Comparison of ENCODE assay signal across 9 cellular contexts in genomic region chrX:139126493-139126892, GRCh38.
DNase-seq lines count a peak whose midpoint lies in the region; ATAC-seq, FAIRE-seq and TF ChIP-seq lines count a peak whose summit lies in the region.
"Had no signal": no experiment of that assay in that cellular context is flagged by ENCODE, and none has a peak within 500 bp of the region (broad histone marks: within the 10 kb centered on the region; RNA-seq: fewer than 3 reads in every experiment).

No MANE protein-coding gene starts in this region.

- peak; percentile 8 for DNase-seq in GM10266 (ENCODE audit: extremely low spot score)
- DNase-seq in Kasumi-1 (lab: John Stamatoyannopoulos, UW), result peak; percentile 21 to 23
- peak; percentile 21 for DNase-seq in colonic mucosa
- DNase-seq in small intestine, result peak; percentile 38
- no peak for DNase-seq in DMS79 (lab: John Stamatoyannopoulos, UW)
- DNase-seq in NCI-H510A treated with DMSO at 0.1 percent for 48 hours (lab: John Stamatoyannopoulos, UW), result no peak
- no peak for DNase-seq in coronary artery (ENCODE audit: low spot score)

- no peak overlapping the region for H3K9ac ChIP-seq in colonic mucosa (ENCODE audit: low read depth in 2 of 2, low read length in 2 of 2)

- peak; percentile 74 for ATAC-seq in GM19467 (IDR thresholded peaks at IDR 0.05; ENCODE audit: unreplicated experiment)

- intact Hi-C loops in colonic mucosa (cut with DNase I), result loop anchor here (5.0 kb wide), 1 partner anchor 431 kb away; no protein-coding TSS in a partner anchor

- no peaks in the 10 kb centered on the region for H3K27me3 ChIP-seq in colonic mucosa
- H3K27me3 ChIP-seq in small intestine (ENCODE audit: control insufficient read depth in 2 of 2, insufficient read depth in 2 of 2, low read length in 2 of 2), result no peaks in the 10 kb centered on the region
- H3K27me3 ChIP-seq: upper lobe of left lung had no signal

- TF ChIP-seq CTCF in GM10266 (IDR thresholded peaks at IDR 0.05; ENCODE audit: control insufficient read depth, insufficient read depth, low read depth, missing control alignments) (peak; percentile 37), colonic mucosa (IDR thresholded peaks at IDR 0.05) (peak; percentile 46), coronary artery (IDR thresholded peaks at IDR 0.05) (no peak)

- no peak overlapping the region for H3K4me3 ChIP-seq in colonic mucosa
- H3K4me3 ChIP-seq in small intestine (ENCODE audit: low read depth in 1 of 2, low read length in 2 of 2), result no peak overlapping the region
- H3K4me3 ChIP-seq in coronary artery, result no peak overlapping the region
- H3K4me3 ChIP-seq: upper lobe of left lung had no signal

- no peaks in the 10 kb centered on the region for H3K4me1 ChIP-seq in colonic mucosa
- H3K4me1 ChIP-seq in small intestine (ENCODE audit: control insufficient read depth in 2 of 2, insufficient read depth in 1 of 2, low read depth in 1 of 2, low read length in 1 of 2), result no peaks in the 10 kb centered on the region
- H3K4me1 ChIP-seq: upper lobe of left lung had no signal

- no peaks in the 10 kb centered on the region for H3K36me3 ChIP-seq in colonic mucosa
- H3K36me3 ChIP-seq in small intestine (ENCODE audit: control insufficient read depth in 2 of 2, insufficient read depth in 2 of 2, low read length in 2 of 2), result no peaks in the 10 kb centered on the region
- H3K36me3 ChIP-seq: upper lobe of left lung had no signal

- no peak overlapping the region for H3K27ac ChIP-seq in colonic mucosa
- no peak overlapping the region for H3K27ac ChIP-seq in small intestine (ENCODE audit: low read depth in 1 of 2, low read length in 1 of 2)
- no peak overlapping the region for H3K27ac ChIP-seq in coronary artery
- H3K27ac ChIP-seq: upper lobe of left lung had no signal

- H3K9me3 ChIP-seq in colonic mucosa (no peaks in the 10 kb centered on the region), small intestine (ENCODE audit: control insufficient read depth, low read depth) (no peaks in the 10 kb centered on the region)
- H3K9me3 ChIP-seq: upper lobe of left lung had no signal

- 0 to 24% (median 9%) methylated on average over 2 of the region's 2 CpGs for WGBS in small intestine, 3 donors

- no peak for FAIRE-seq in small intestine (lab: Jason Lieb, UNC)

Comparison
In these comparisons a context has a peak if more than half of its experiments do, and no peak if none do; other contexts are left out.
1. DNase-seq: peak in GM10266 (single experiment), Kasumi-1 (2 of 2), colonic mucosa (single experiment) and small intestine (single experiment); none in DMS79 (single experiment), NCI-H510A treated with DMSO at 0.1 percent for 48 hours (single experiment) and coronary artery (single experiment).